ENCODE assay signal across 24 cellular contexts in the genomic region with DNA sequence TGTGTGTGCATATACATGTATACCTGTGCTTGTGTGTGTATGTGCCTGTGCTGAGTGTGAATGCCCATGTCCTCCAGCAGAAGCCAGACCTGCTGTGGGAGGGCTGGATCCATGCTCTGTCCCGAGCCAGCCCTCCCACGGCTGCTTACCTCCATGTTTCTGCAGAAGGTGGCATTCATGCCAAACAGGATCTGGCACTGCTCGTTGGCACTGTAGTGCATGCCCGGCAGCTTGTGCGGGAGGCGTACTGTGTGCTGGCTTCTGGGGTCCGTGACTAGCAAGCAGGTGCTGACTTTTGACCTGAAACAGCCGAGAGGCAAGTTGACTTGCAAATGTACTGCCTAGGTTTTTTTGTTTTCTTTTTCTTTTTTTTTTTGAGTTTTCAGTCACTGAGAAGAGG.
"Had no signal": no experiment of that assay in that cellular context is flagged by ENCODE, and none has a peak within 500 bp of the region (broad histone marks: within the 10 kb centered on the region; RNA-seq: fewer than 3 reads in every experiment).

No MANE protein-coding gene starts in this region.

- H3K36me3 Mint-ChIP-seq: stimulated activated naive B cell treated with anti-CD40 and anti-IgM and Interleukin-4, amounts not matched to agents 10 μg/mL and 1 μg/mL and 100 μg/mL, for 72 hours had no signal

- H3K4me1 Mint-ChIP-seq: immature natural killer cell; naive thymus-derived CD8-positive, alpha-beta T cell; stimulated activated naive B cell treated with anti-CD40 and anti-IgM and Interleukin-4, amounts not matched to agents 10 μg/mL and 1 μg/mL and 100 μg/mL, for 72 hours had no signal

- H3K27me3 ChIP-seq: esophagus muscularis mucosa, ovary, sigmoid colon, tibial nerve, upper lobe of left lung had no signal

- H3K27ac Mint-ChIP-seq: immature natural killer cell; naive thymus-derived CD8-positive, alpha-beta T cell; stimulated activated naive B cell treated with anti-CD40 and anti-IgM and Interleukin-4, amounts not matched to agents 10 μg/mL and 1 μg/mL and 100 μg/mL, for 72 hours; stimulated activated naive CD8-positive, alpha-beta T cell treated with anti-CD3 and anti-CD28 coated beads, Interleukin-15, Interleukin-2, amounts not matched to agents 100 ng/mL and 50 ng/mL, for 24 hours had no signal

- H3K4me1 ChIP-seq: esophagus muscularis mucosa, foreskin keratinocyte, sigmoid colon, tibial nerve, upper lobe of left lung had no signal

- ATAC-seq: foreskin keratinocyte; left colon; naive thymus-derived CD8-positive, alpha-beta T cell; stimulated activated naive B cell treated with anti-CD40 and anti-IgM and Interleukin-4, amounts not matched to agents 10 μg/mL and 1 μg/mL and 100 μg/mL, for 72 hours had no signal

- H3K36me3 ChIP-seq: ovary, sigmoid colon, thoracic aorta, upper lobe of left lung had no signal

- H3K27ac ChIP-seq: coronary artery, esophagus muscularis mucosa, foreskin keratinocyte, ovary, sigmoid colon, thoracic aorta, tibial nerve, upper lobe of left lung had no signal

- H3K9me3 ChIP-seq: ovary had no signal

- DNase-seq: central memory CD4-positive, alpha-beta T cell; dermis blood vessel endothelial cell; effector memory CD4-positive, alpha-beta T cell; foreskin keratinocyte; glutamatergic neuron; immature natural killer cell; islet precursor cell; kidney glomerular epithelial cell; left colon; mesenchymal stem cell; midbrain; naive thymus-derived CD8-positive, alpha-beta T cell; nephron progenitor cell; occipital lobe; ovary; sigmoid colon; stimulated activated CD4-positive, alpha-beta T cell treated with anti-CD3 and anti-CD28 coated beads, Interleukin-2, amount 100 ng/mL, for 48 hours; stimulated activated naive B cell treated with anti-CD40 and anti-IgM and Interleukin-4, amounts not matched to agents 10 μg/mL and 1 μg/mL and 100 μg/mL, for 72 hours had no signal

- H3K4me3 ChIP-seq: coronary artery, esophagus muscularis mucosa, ovary, sigmoid colon, thoracic aorta, tibial nerve, upper lobe of left lung had no signal

- H3K4me3 Mint-ChIP-seq: immature natural killer cell; naive thymus-derived CD8-positive, alpha-beta T cell; nephron progenitor cell; stimulated activated naive B cell treated with anti-CD40 and anti-IgM and Interleukin-4, amounts not matched to agents 10 μg/mL and 1 μg/mL and 100 μg/mL, for 72 hours; stimulated activated naive CD8-positive, alpha-beta T cell treated with anti-CD3 and anti-CD28 coated beads, Interleukin-15, Interleukin-2, amounts not matched to agents 100 ng/mL and 50 ng/mL, for 24 hours had no signal

- H3K27me3 Mint-ChIP-seq: naive thymus-derived CD8-positive, alpha-beta T cell; stimulated activated naive CD8-positive, alpha-beta T cell treated with anti-CD3 and anti-CD28 coated beads, Interleukin-15, Interleukin-2, amounts not matched to agents 100 ng/mL and 50 ng/mL, for 24 hours had no signal
